13 cellular contexts compared by ENCODE assay signal in the genomic region with DNA sequence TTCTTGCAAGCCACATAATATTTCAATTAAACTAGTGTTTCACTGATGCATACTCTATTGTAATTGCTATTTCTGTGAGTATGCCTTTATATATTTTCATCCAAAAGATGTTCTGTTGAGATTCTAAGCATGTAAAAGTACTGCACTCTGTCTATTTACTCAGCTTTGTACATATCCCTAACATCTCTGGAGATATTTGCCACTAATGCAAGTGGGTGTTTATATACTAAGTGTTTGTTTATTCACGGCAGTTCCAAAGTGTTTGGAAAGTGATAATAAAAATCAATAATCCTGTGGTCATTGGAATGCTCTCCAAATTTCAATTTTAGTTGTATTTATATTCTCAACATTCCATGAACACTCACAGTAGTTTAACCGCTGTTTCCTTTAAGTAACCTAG.
"Had no signal": no experiment of that assay in that cellular context is flagged by ENCODE, and none has a peak within 500 bp of the region (broad histone marks: within the 10 kb centered on the region; RNA-seq: fewer than 3 reads in every experiment).

No MANE protein-coding gene starts in this region.

- DNase-seq: activated B cell treated with CpG ODN at 0.5 μM for 24 hours; activated CD4-positive, alpha-beta memory T cell treated with anti-CD3 and anti-CD28 coated beads for 36 hours; activated CD4-positive, alpha-beta T cell treated with anti-CD3 and anti-CD28 coated beads for 4 hours; activated naive CD4-positive, alpha-beta T cell treated with Interleukin-2 at 50 U/mL for 16 hours; central memory CD4-positive, alpha-beta T cell; dorsolateral prefrontal cortex; occipital lobe; stimulated activated CD4-positive, alpha-beta T cell treated with anti-CD3 and anti-CD28 coated beads, Interleukin-12 subunit alpha, Interleukin-12 subunit beta, amount 100 ng/mL, for 4 hours; stimulated activated CD4-positive, alpha-beta T cell treated with anti-CD3 and anti-CD28 coated beads, Interleukin-1b, Interleukin-23, amount 100 ng/mL, for 48 hours; stimulated activated CD8-positive, alpha-beta memory T cell treated with anti-CD3 and anti-CD28 coated beads, Interleukin-4, amount 100 ng/mL, for 48 hours; stimulated activated naive CD4-positive, alpha-beta T cell had no signal

- H3K4me1 Mint-ChIP-seq: activated B cell treated with CpG ODN at 0.5 μM for 24 hours, brain, memory B cell had no signal

- H3K27ac Mint-ChIP-seq: activated B cell treated with CpG ODN at 0.5 μM for 24 hours; activated CD4-positive, alpha-beta memory T cell treated with anti-CD3 and anti-CD28 coated beads for 36 hours; brain; memory B cell had no signal

- H3K9me3 Mint-ChIP-seq: memory B cell had no signal

- H3K4me3 Mint-ChIP-seq: activated B cell treated with CpG ODN at 0.5 μM for 24 hours; activated CD4-positive, alpha-beta memory T cell treated with anti-CD3 and anti-CD28 coated beads for 36 hours; brain; memory B cell had no signal

- H3K27me3 Mint-ChIP-seq: activated B cell treated with CpG ODN at 0.5 μM for 24 hours; activated CD4-positive, alpha-beta memory T cell treated with anti-CD3 and anti-CD28 coated beads for 36 hours; memory B cell had no signal

- H3K36me3 Mint-ChIP-seq: activated CD4-positive, alpha-beta memory T cell treated with anti-CD3 and anti-CD28 coated beads for 36 hours; brain; memory B cell had no signal
